19 cellular contexts compared by ENCODE assay signal in genomic region chr1:47936916-47937551, GRCh38.
DNase-seq lines count a peak whose midpoint lies in the region; ATAC-seq, FAIRE-seq and TF ChIP-seq lines count a peak whose summit lies in the region.
"Had no signal": no experiment of that assay in that cellular context is flagged by ENCODE, and none has a peak within 500 bp of the region (broad histone marks: within the 10 kb centered on the region; RNA-seq: fewer than 3 reads in every experiment).

No MANE protein-coding gene starts in this region.

- H3K4me2 ChIP-seq in HepG2 (ENCODE audit: low read depth, low read length) (no peak overlapping the region), neuronal stem cell (ENCODE audit: insufficient read depth, low read length, poor library complexity, severe bottlenecking) (no peak overlapping the region)
- H3K4me2 ChIP-seq: A549, KMS-11 had no signal

- H3K4me1 Mint-ChIP-seq in naive thymus-derived CD4-positive, alpha-beta T cell: no peaks in the 10 kb centered on the region

- H3K27ac ChIP-seq in HepG2 (ENCODE audit: extremely low read length, insufficient read depth, low read length) (no peak overlapping the region), right lobe of liver (no peak overlapping the region), neuronal stem cell (replicated peaks; ENCODE audit: low read length) (no peak overlapping the region)
- no peak overlapping the region for H3K27ac ChIP-seq in naive thymus-derived CD4-positive, alpha-beta T cell (ENCODE audit: low read depth, low read length)
- H3K27ac ChIP-seq: 22Rv1, A549, C4-2B, KMS-11 had no signal

- H3K4me3 ChIP-seq in HepG2 (replicated peaks in 1 of 3; ENCODE audit: insufficient read depth in 1 of 3, low read depth in 2 of 3, low read length in 3 of 3) (no peak overlapping the region), right lobe of liver (no peak overlapping the region), bronchial epithelial cell (ENCODE audit: low read depth, low read length) (no peak overlapping the region), neuronal stem cell (ENCODE audit: low read length in 2 of 2) (peak overlapping the region in 1 of 2 donors; percentile 42)
- H3K4me3 ChIP-seq in naive thymus-derived CD4-positive, alpha-beta T cell (ENCODE audit: low read length): no peak overlapping the region
- H3K4me3 ChIP-seq: A549, HAP-1 had no signal

- no peak overlapping the region for H3K14ac ChIP-seq in neuronal stem cell (ENCODE audit: low read length)

- DNase-seq in HepG2 (ENCODE audit: low spot score): no peak
- no peak for DNase-seq in right lobe of liver
- DNase-seq in bronchial epithelial cell (ENCODE audit: low read depth): no peak
- DNase-seq in neuronal stem cell (ENCODE audit: low spot score): no peak
- no peak for DNase-seq in NCI-H2227 treated with DMSO at 0.1 percent for 48 hours (lab: John Stamatoyannopoulos, UW)
- DNase-seq in naive thymus-derived CD4-positive, alpha-beta T cell: no peak
- DNase-seq: AML-193; Caco-2; CD4-positive, alpha-beta T cell; DMS79; GDM1 had no signal

- H2BK120ac ChIP-seq in neuronal stem cell (ENCODE audit: low read depth, low read length): no peak overlapping the region

- H3K27me3 Mint-ChIP-seq in naive thymus-derived CD4-positive, alpha-beta T cell: peaks cover 0 to 26% (median 20%) of the 10 kb centered on the region in 5 donors

- H4K91ac ChIP-seq in neuronal stem cell (ENCODE audit: low read depth, low read length, poor library complexity): peak overlapping the region; percentile 14

- TF ChIP-seq CTCF in HepG2 (CRISPR knock-in tag; IDR thresholded peaks at IDR 0.05) (no peak), right lobe of liver (IDR thresholded peaks at IDR 0.05) (no peak), bronchial epithelial cell (IDR thresholded peaks at IDR 0.05; ENCODE audit: insufficient read depth, low read length, severe bottlenecking) (no peak)

- POLR2A ChIA-PET in HepG2 (lab: Yijun Ruan, JAX): no interaction called here
- POLR2A ChIA-PET in naive thymus-derived CD4-positive, alpha-beta T cell (lab: Charles Lee): no interaction called here

- no peak overlapping the region for H3K9ac ChIP-seq in HepG2 (ENCODE audit: insufficient read depth, low read depth, low read length)
- H3K9ac ChIP-seq in neuronal stem cell (ENCODE audit: low read depth, low read length, poor library complexity): no peak overlapping the region
- H3K9ac ChIP-seq: KMS-11 had no signal

- intact Hi-C loops in HepG2 (cut with micrococcal nuclease; ENCODE audit: unreplicated experiment): no loop called here
- intact Hi-C loops in right lobe of liver (cut with DNase I): no loop called here
- intact Hi-C loops in naive thymus-derived CD4-positive, alpha-beta T cell (cut with micrococcal nuclease): no loop called here

- peaks cover 4% of the 10 kb centered on the region for H3K79me1 ChIP-seq in neuronal stem cell (ENCODE audit: low read depth, low read length)

- no peak overlapping the region for H3K27ac Mint-ChIP-seq in naive thymus-derived CD4-positive, alpha-beta T cell
- H3K27ac Mint-ChIP-seq: CD4-positive, alpha-beta T cell had no signal

- H2AK5ac ChIP-seq in neuronal stem cell (ENCODE audit: low read depth, low read length): no peak overlapping the region

- H3K23ac ChIP-seq in neuronal stem cell (ENCODE audit: low read depth, low read length, poor library complexity): no peak overlapping the region

- TF ChIP-seq POLR2A in HepG2 (IDR thresholded peaks at IDR 0.05; ENCODE audit: insufficient read depth in 1 of 2, low read depth in 2 of 2, low read length in 2 of 2): no peak
- TF ChIP-seq POLR2A in right lobe of liver (IDR thresholded peaks at IDR 0.05): no peak

- H2AFZ ChIP-seq in HepG2 (ENCODE audit: low read length) (no peak overlapping the region), neuronal stem cell (ENCODE audit: low read length) (no peak overlapping the region)

- no TSS peak for BruUV-seq in HepG2 (replicated peaks; lab: Mats Ljungman, UMichigan)

- H3K27me3 ChIP-seq in HepG2 (ENCODE audit: control insufficient read depth in 1 of 2, insufficient read depth in 2 of 2, low read length in 2 of 2) (peaks cover 0 to 12% of the 10 kb centered on the region in 2 experiments; a peak in 3 of 5 replicates), right lobe of liver (no peaks in the 10 kb centered on the region), bronchial epithelial cell (ENCODE audit: control insufficient read depth, insufficient read depth, low read length) (no peaks in the 10 kb centered on the region), neuronal stem cell (ENCODE audit: control insufficient read depth in 3 of 3, insufficient read depth in 3 of 3, low read depth in 1 of 3, low read length in 3 of 3) (no peaks in the 10 kb centered on the region)
- no peaks in the 10 kb centered on the region for H3K27me3 ChIP-seq in naive thymus-derived CD4-positive, alpha-beta T cell (ENCODE audit: control insufficient read depth in 2 of 2, insufficient read depth in 2 of 2, low read length in 2 of 2)

- H2BK12ac ChIP-seq in neuronal stem cell (ENCODE audit: low read length): no peak overlapping the region

- in situ Hi-C loops in HepG2 (cut with HindIII; ENCODE audit: extremely low pct_ligation_motif_present, low pct_unique_long_range_greater_than_20kb): no loop called here

- peaks cover 0 to 4% (median 0%) of the 10 kb centered on the region in 5 donors for H3K36me3 Mint-ChIP-seq in naive thymus-derived CD4-positive, alpha-beta T cell

- H3K79me2 ChIP-seq in HepG2 (ENCODE audit: insufficient read depth, low read length): no peaks in the 10 kb centered on the region

- no peak overlapping the region for H4K8ac ChIP-seq in neuronal stem cell (ENCODE audit: low read depth, low read length)

- no peak for FAIRE-seq in HepG2 (lab: Jason Lieb, UNC)
- FAIRE-seq in bronchial epithelial cell (lab: Jason Lieb, UNC): peak; percentile 99
- FAIRE-seq: A549, D721Med, GM19239 had no signal

- H2BK15ac ChIP-seq in neuronal stem cell (ENCODE audit: low read length): no peak overlapping the region

- H3K36me3 ChIP-seq in HepG2 (replicated peaks in 1 of 2; ENCODE audit: control insufficient read depth in 1 of 2, insufficient read depth in 2 of 2, low read length in 2 of 2) (no peaks in the 10 kb centered on the region), right lobe of liver (no peaks in the 10 kb centered on the region), bronchial epithelial cell (ENCODE audit: control insufficient read depth, insufficient read depth, low read length) (no peaks in the 10 kb centered on the region), neuronal stem cell (replicated peaks in 1 of 2; ENCODE audit: control insufficient read depth in 2 of 2, insufficient read depth in 2 of 2, low read length in 2 of 2) (no peaks in the 10 kb centered on the region)
- H3K36me3 ChIP-seq in naive thymus-derived CD4-positive, alpha-beta T cell (ENCODE audit: control insufficient read depth in 2 of 3, insufficient read depth in 3 of 3, low read length in 3 of 3): no peaks in the 10 kb centered on the region
- H3K36me3 ChIP-seq: HAP-1 had no signal

- WGBS in HepG2 (ENCODE audit: low lambda C conversion rate): 90% methylated on average over 1 of the region's 1 CpG
- 95% methylated on average over 1 of the region's 1 CpG for WGBS in right lobe of liver (ENCODE audit: insufficient coverage, low coverage, low lambda C conversion rate, missing lambda C conversion rate)
- WGBS in neuronal stem cell (ENCODE audit: extremely low coverage in 2 of 2, insufficient read length in 2 of 2, insufficient replicate concordance in 1 of 2), 2 donors: no CpG with 5 or more reads among the region's 1 CpG

- no peaks in the 10 kb centered on the region for H4K20me1 ChIP-seq in HepG2 (ENCODE audit: insufficient read depth, low read length)

- peaks cover 35% of the 10 kb centered on the region for H3K4me1 ChIP-seq in HepG2 (ENCODE audit: insufficient read depth, low read length)
- H3K4me1 ChIP-seq in right lobe of liver: peaks cover 0 to 35% (median 8%) of the 10 kb centered on the region in 4 donors
- peaks cover 0 to 2% of the 10 kb centered on the region in 2 donors for H3K4me1 ChIP-seq in neuronal stem cell (ENCODE audit: control insufficient read depth in 2 of 2, insufficient read depth in 1 of 2, low read depth in 1 of 2, low read length in 2 of 2)
- H3K4me1 ChIP-seq in naive thymus-derived CD4-positive, alpha-beta T cell (ENCODE audit: control insufficient read depth in 2 of 2, insufficient read depth in 2 of 2, low read length in 2 of 2): no peaks in the 10 kb centered on the region
- H3K4me1 ChIP-seq: HAP-1 had no signal

- no peak overlapping the region for H3K4me3 Mint-ChIP-seq in naive thymus-derived CD4-positive, alpha-beta T cell
- H3K4me3 Mint-ChIP-seq: CD4-positive, alpha-beta T cell had no signal

- no peak overlapping the region for H3K4ac ChIP-seq in neuronal stem cell (ENCODE audit: low read length)

- ATAC-seq in HepG2: no peak
- ATAC-seq in right lobe of liver: no peak
- no peak for ATAC-seq in GM18867 (IDR thresholded peaks at IDR 0.05; ENCODE audit: unreplicated experiment)
- no peak for ATAC-seq in naive thymus-derived CD4-positive, alpha-beta T cell
- ATAC-seq: A549 had no signal

- no peak for TF ChIP-seq EP300 in HepG2 (IDR thresholded peaks at IDR 0.05; ENCODE audit: low read depth in 2 of 2, low read length in 2 of 2)
- TF ChIP-seq EP300 in HepG2 (CRISPR knock-in tag; IDR thresholded peaks at IDR 0.05; ENCODE audit: borderline replicate concordance): no peak

- CTCF ChIA-PET in HepG2 (lab: Yijun Ruan, JAX; ENCODE audit: low intra/inter-chr PET ratio, low total read pairs): no interaction called here
- CTCF ChIA-PET in naive thymus-derived CD4-positive, alpha-beta T cell (lab: Charles Lee): no interaction called here

- TF ChIP-seq RAD21 in HepG2 (CRISPR knock-in tag; IDR thresholded peaks at IDR 0.05): no peak

- no peak overlapping the region for H3K18ac ChIP-seq in neuronal stem cell (ENCODE audit: low read length)

- H3K9me3 Mint-ChIP-seq in naive thymus-derived CD4-positive, alpha-beta T cell: peaks cover 0 to 2% (median 0%) of the 10 kb centered on the region in 11 donors
- H3K9me3 Mint-ChIP-seq: CD4-positive, alpha-beta T cell had no signal

- H3K9me3 ChIP-seq in HepG2 (ENCODE audit: low read length) (no peaks in the 10 kb centered on the region), right lobe of liver (no peaks in the 10 kb centered on the region), neuronal stem cell (replicated peaks in 1 of 2; ENCODE audit: control insufficient read depth in 2 of 2, insufficient read depth in 1 of 2, low read depth in 1 of 2, low read length in 2 of 2) (no peaks in the 10 kb centered on the region)
- no peaks in the 10 kb centered on the region for H3K9me3 ChIP-seq in naive thymus-derived CD4-positive, alpha-beta T cell (ENCODE audit: control insufficient read depth in 2 of 3, low read length in 3 of 3)
- H3K9me3 ChIP-seq: A549, Caco-2, HAP-1 had no signal

- no peak overlapping the region for H2BK5ac ChIP-seq in neuronal stem cell (ENCODE audit: low read length)

TF ChIP-seq in HepG2, 621 proteins besides CTCF, POLR2A, EP300 and RAD21 (continues in another document):
- TF ChIP-seq ZNF691 (CRISPR knock-in tag; IDR thresholded peaks at IDR 0.05; ENCODE audit: borderline replicate concordance, low read depth): no peak
